Comparison of ENCODE assay signal across 1 cellular context in the genomic region with DNA sequence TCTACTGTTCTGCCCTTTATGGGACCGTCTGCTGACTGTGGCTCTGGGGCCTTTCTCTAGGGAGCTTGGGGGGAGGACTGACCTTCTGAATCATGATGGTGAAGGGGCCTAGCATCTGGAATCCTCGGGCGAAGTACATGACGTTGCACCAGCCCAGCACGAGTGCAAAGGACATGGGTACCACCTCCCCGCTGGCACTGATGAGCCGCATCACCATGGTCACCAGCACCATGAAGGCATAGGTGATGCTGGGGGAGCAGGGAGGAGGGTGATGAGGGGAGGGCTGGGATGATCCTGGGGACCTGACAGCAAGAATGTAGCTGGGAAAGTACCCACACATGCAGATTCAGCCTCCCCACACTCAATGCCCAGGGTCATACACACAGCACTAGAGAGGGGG.
A peak's percentile ranks its signal among the peaks of the same experiment; 100 is the strongest.
TF ChIP-seq lines count a peak whose summit lies in the region.

No MANE protein-coding gene starts in this region.

TF ChIP-seq in K562, 482 proteins besides CTCF, POLR2A, EP300 and RAD21:
- TF ChIP-seq, protein P1, sequence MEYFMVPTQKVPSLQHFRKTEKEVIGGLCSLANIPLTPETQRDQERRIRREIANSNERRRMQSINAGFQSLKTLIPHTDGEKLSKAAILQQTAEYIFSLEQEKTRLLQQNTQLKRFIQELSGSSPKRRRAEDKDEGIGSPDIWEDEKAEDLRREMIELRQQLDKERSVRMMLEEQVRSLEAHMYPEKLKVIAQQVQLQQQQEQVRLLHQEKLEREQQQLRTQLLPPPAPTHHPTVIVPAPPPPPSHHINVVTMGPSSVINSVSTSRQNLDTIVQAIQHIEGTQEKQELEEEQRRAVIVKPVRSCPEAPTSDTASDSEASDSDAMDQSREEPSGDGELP (CRISPR knock-in tag; IDR thresholded peaks at IDR 0.05; ENCODE audit: borderline replicate concordance): 0 out of 2 replicates have a peak, but pooled peaks have one; percentile 15
- TF ChIP-seq IRF2 (CRISPR knock-in tag; IDR thresholded peaks at IDR 0.05): 0 out of 2 replicates have a peak, but pooled peaks have one; percentile 76
- TF ChIP-seq BACH1 (tag; IDR thresholded peaks at IDR 0.05): no peak
- no peak for TF ChIP-seq NBN (IDR thresholded peaks at IDR 0.05; ENCODE audit: low read depth)
- TF ChIP-seq HDAC1 (IDR thresholded peaks at IDR 0.05): no peak
- no peak for TF ChIP-seq ZKSCAN3 (CRISPR knock-in tag; IDR thresholded peaks at IDR 0.05)
- TF ChIP-seq GTF2A2 (tag; IDR thresholded peaks at IDR 0.05): no peak
- TF ChIP-seq, protein P2, sequence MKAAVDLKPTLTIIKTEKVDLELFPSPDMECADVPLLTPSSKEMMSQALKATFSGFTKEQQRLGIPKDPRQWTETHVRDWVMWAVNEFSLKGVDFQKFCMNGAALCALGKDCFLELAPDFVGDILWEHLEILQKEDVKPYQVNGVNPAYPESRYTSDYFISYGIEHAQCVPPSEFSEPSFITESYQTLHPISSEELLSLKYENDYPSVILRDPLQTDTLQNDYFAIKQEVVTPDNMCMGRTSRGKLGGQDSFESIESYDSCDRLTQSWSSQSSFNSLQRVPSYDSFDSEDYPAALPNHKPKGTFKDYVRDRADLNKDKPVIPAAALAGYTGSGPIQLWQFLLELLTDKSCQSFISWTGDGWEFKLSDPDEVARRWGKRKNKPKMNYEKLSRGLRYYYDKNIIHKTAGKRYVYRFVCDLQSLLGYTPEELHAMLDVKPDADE (conservative IDR thresholded peaks at IDR 0.05; ENCODE audit: control insufficient read depth, low read depth, low read length): no peak
- TF ChIP-seq, protein P3, sequence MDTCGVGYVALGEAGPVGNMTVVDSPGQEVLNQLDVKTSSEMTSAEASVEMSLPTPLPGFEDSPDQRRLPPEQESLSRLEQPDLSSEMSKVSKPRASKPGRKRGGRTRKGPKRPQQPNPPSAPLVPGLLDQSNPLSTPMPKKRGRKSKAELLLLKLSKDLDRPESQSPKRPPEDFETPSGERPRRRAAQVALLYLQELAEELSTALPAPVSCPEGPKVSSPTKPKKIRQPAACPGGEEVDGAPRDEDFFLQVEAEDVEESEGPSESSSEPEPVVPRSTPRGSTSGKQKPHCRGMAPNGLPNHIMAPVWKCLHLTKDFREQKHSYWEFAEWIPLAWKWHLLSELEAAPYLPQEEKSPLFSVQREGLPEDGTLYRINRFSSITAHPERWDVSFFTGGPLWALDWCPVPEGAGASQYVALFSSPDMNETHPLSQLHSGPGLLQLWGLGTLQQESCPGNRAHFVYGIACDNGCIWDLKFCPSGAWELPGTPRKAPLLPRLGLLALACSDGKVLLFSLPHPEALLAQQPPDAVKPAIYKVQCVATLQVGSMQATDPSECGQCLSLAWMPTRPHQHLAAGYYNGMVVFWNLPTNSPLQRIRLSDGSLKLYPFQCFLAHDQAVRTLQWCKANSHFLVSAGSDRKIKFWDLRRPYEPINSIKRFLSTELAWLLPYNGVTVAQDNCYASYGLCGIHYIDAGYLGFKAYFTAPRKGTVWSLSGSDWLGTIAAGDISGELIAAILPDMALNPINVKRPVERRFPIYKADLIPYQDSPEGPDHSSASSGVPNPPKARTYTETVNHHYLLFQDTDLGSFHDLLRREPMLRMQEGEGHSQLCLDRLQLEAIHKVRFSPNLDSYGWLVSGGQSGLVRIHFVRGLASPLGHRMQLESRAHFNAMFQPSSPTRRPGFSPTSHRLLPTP (IDR thresholded peaks at IDR 0.05; ENCODE audit: borderline replicate concordance, extremely low read depth, insufficient read length): no peak
- TF ChIP-seq ZNF79 (CRISPR knock-in tag; IDR thresholded peaks at IDR 0.05; ENCODE audit: low read depth): no peak
- no peak for TF ChIP-seq SRSF3 (IDR thresholded peaks at IDR 0.05; ENCODE audit: insufficient read depth, low read length)
- TF ChIP-seq ZNF263 (CRISPR knock-in tag; IDR thresholded peaks at IDR 0.05; ENCODE audit: borderline replicate concordance): peak; percentile 78
- TF ChIP-seq ZNF224 (CRISPR knock-in tag; IDR thresholded peaks at IDR 0.05): no peak
